ENCODE assay signal across 24 cellular contexts in the genomic region with DNA sequence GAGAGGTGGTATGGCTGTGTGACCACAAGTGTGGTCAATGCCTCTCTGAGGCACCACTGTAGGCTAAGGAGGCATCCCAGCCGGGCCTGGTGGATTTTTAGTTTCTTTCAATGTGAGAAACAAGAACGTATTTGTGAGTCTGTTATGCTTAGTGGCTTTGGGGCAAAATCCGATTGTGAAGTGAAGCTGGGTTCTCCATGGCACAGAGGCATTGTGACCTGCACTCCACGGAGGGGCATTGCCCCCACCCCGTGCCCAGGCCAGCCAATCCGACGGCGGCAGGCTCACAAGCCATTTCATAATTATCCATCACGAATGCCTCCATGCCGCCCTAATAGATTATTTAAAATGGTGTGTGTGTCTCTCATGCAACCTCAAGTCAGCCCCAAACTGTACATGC.
DNase-seq lines count a peak whose midpoint lies in the region; ATAC-seq lines count a peak whose summit lies in the region.
"Had no signal": no experiment of that assay in that cellular context is flagged by ENCODE, and none has a peak within 500 bp of the region (broad histone marks: within the 10 kb centered on the region; RNA-seq: fewer than 3 reads in every experiment).

No MANE protein-coding gene starts in this region.

- peak overlapping the region; percentile 41 for H2BK15ac ChIP-seq in neuronal stem cell (ENCODE audit: low read length)

- H2AFZ ChIP-seq in neuronal stem cell (ENCODE audit: low read length) = no peak overlapping the region
- H2AFZ ChIP-seq: GM23248 had no signal

- no peaks in the 10 kb centered on the region for H3K4me1 ChIP-seq in neuronal stem cell (ENCODE audit: control insufficient read depth in 2 of 2, insufficient read depth in 1 of 2, low read depth in 1 of 2, low read length in 2 of 2)
- H3K4me1 ChIP-seq: A549; BLaER1 treated with 17β-estradiol and CSF1 and Interleukin-3, amounts not matched to agents 10 nM and 100 nM had no signal

- H3K23ac ChIP-seq in neuronal stem cell (ENCODE audit: low read depth, low read length, poor library complexity) = no peak overlapping the region

- H3K4me2 ChIP-seq in neuronal stem cell (ENCODE audit: insufficient read depth, low read length, poor library complexity, severe bottlenecking) = no peak overlapping the region
- H3K4me2 ChIP-seq: A549; BLaER1 treated with 17β-estradiol and CSF1 and Interleukin-3, amounts not matched to agents 10 nM and 100 nM had no signal

- no peak overlapping the region for H3K4me3 ChIP-seq in neuronal stem cell (ENCODE audit: low read length in 2 of 2)
- H3K4me3 ChIP-seq: A549; BLaER1 treated with 17β-estradiol and CSF1 and Interleukin-3, amounts not matched to agents 10 nM and 100 nM; GM12878; GM23248 had no signal

- no peak overlapping the region for H2BK120ac ChIP-seq in neuronal stem cell (ENCODE audit: low read depth, low read length)

- H3K27ac ChIP-seq in neuronal stem cell (replicated peaks; ENCODE audit: low read length) (no peak overlapping the region), substantia nigra (ENCODE audit: low read depth, low read length, poor library complexity, severe bottlenecking) (peak overlapping the region; percentile 62)
- H3K27ac ChIP-seq: A549; BLaER1 treated with 17β-estradiol and CSF1 and Interleukin-3, amounts not matched to agents 10 nM and 100 nM; GM23248 had no signal

- no peaks in the 10 kb centered on the region for H3K36me3 ChIP-seq in neuronal stem cell (replicated peaks in 1 of 2; ENCODE audit: control insufficient read depth in 2 of 2, insufficient read depth in 2 of 2, low read length in 2 of 2)
- H3K36me3 ChIP-seq: BE2C; BLaER1 treated with 17β-estradiol and CSF1 and Interleukin-3, amounts not matched to agents 10 nM and 100 nM had no signal

- H3K27me3 ChIP-seq in neuronal stem cell (ENCODE audit: control insufficient read depth in 3 of 3, insufficient read depth in 3 of 3, low read depth in 1 of 3, low read length in 3 of 3) = no peaks in the 10 kb centered on the region
- H3K27me3 ChIP-seq: BE2C; BLaER1 treated with 17β-estradiol and CSF1 and Interleukin-3, amounts not matched to agents 10 nM and 100 nM had no signal

- no peak overlapping the region for H2AK5ac ChIP-seq in neuronal stem cell (ENCODE audit: low read depth, low read length)

- no peak overlapping the region for H4K8ac ChIP-seq in neuronal stem cell (ENCODE audit: low read depth, low read length)

- H3K79me1 ChIP-seq in neuronal stem cell (ENCODE audit: low read depth, low read length) = no peaks in the 10 kb centered on the region

- H3K18ac ChIP-seq in neuronal stem cell (ENCODE audit: low read length) = no peak overlapping the region

- H3K9me3 ChIP-seq in neuronal stem cell (replicated peaks in 1 of 2; ENCODE audit: control insufficient read depth in 2 of 2, insufficient read depth in 1 of 2, low read depth in 1 of 2, low read length in 2 of 2) = no peaks in the 10 kb centered on the region
- H3K9me3 ChIP-seq: A549; BE2C; BLaER1 treated with 17β-estradiol and CSF1 and Interleukin-3, amounts not matched to agents 10 nM and 100 nM had no signal

- no peak overlapping the region for H3K4ac ChIP-seq in neuronal stem cell (ENCODE audit: low read length)

- DNase-seq in cardiac septum (ENCODE audit: low spot score) (peak; percentile 41), left cardiac atrium (no peak), left lobe of liver (ENCODE audit: low spot score) (peak; percentile 16), neuronal stem cell (ENCODE audit: low spot score) (no peak), substantia nigra (lab: John Stamatoyannopoulos, UW) (peak in 2 of 49 donors; percentile 13 to 16), iPS-NIHi11 (ENCODE audit: low spot score) (no peak), NOMO-1 (lab: John Stamatoyannopoulos, UW; ENCODE audit: unreplicated experiment in 2 of 2) (no peak), hippocampal formation (lab: John Stamatoyannopoulos, UW) (no peak)
- DNase-seq: 8988T; ACHN; AML-193; BE2C; CD4-positive, alpha-beta T cell; CD8-positive, alpha-beta memory T cell; DMS 273 treated with DMSO at 0.1 percent for 48 hours; DMS79; EL; GDM1; GM23248; H7; HCEC 1CT had no signal

- WGBS in neuronal stem cell (ENCODE audit: extremely low coverage in 2 of 2, insufficient read length in 2 of 2, insufficient replicate concordance in 1 of 2), 2 donors = no CpG with 5 or more reads among the region's 10 CpGs

- no peak for ATAC-seq in left cardiac atrium
- ATAC-seq in left lobe of liver = no peak
- ATAC-seq: A549, GM12878 had no signal

- no peak overlapping the region for H4K91ac ChIP-seq in neuronal stem cell (ENCODE audit: low read depth, low read length, poor library complexity)

- H2BK5ac ChIP-seq in neuronal stem cell (ENCODE audit: low read length) = no peak overlapping the region

- H2BK12ac ChIP-seq in neuronal stem cell (ENCODE audit: low read length) = no peak overlapping the region

- no peak overlapping the region for H3K14ac ChIP-seq in neuronal stem cell (ENCODE audit: low read length)

- H3K9ac ChIP-seq in neuronal stem cell (ENCODE audit: low read depth, low read length, poor library complexity) = no peak overlapping the region
- H3K9ac ChIP-seq: BLaER1 treated with 17β-estradiol and CSF1 and Interleukin-3, amounts not matched to agents 10 nM and 100 nM; GM23248 had no signal

- intact Hi-C loops in cardiac septum (cut with DNase I) (no loop called here), left cardiac atrium (cut with DNase I) (no loop called here)

Comparison
In these comparisons a context has a peak if more than half of its experiments do, and no peak if none do; other contexts are left out.
1. DNase-seq: peak in cardiac septum (single experiment) and left lobe of liver (single experiment); none in left cardiac atrium (single experiment), neuronal stem cell (single experiment), iPS-NIHi11 (single experiment), NOMO-1 (0 of 2) and hippocampal formation (0 of 2).